Comparison of ENCODE assay signal across 8 cellular contexts in the genomic region with DNA sequence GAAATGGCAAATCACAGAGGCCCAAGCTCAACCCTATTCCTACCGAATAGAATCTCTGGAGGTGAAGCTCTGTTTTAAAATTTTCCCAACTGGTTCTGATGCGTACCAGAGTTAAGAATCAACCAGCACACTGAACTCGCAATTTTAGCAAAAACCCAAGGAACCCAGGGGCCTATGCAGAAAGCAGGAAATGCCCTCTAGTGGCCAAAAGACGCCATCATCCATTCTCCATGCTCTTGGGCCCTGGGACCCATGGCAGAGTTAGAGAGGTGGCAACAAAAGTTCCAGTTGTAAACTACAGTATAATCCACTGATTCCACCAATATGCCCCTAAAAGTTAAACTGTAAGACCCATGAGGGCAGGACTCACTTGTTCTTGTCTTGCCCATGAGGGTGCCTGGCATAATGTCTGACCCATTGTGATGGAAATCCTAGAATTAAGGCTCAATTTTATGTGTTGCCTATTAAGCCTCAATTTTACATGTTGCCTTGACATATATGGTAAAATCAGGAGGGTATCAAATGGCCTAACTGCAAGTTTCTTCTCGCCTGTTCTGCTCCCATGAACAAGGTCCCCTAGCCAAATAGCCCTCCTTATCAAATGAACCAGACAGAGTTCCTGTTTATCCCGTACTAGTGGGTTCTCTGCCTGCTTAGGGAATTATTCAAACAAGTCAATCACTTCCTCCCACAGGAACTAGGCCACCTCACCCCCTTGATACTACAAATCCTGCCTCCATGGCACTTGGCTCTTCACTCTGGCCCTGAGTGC.
A peak's percentile ranks its signal among the peaks of the same experiment; 100 is the strongest.
DNase-seq lines count a peak whose midpoint lies in the region; ATAC-seq, FAIRE-seq and TF ChIP-seq lines count a peak whose summit lies in the region.

No MANE protein-coding gene starts in this region.

- H4K20me1 ChIP-seq in IMR-90 (ENCODE audit: insufficient read depth, low read length), result no peaks in the 10 kb centered on the region

- H2AFZ ChIP-seq in IMR-90 (replicated peaks; ENCODE audit: low read length, poor library complexity), result peak overlapping the region; percentile 47

- H3K18ac ChIP-seq in IMR-90 (ENCODE audit: low read depth, low read length), result no peak overlapping the region

- H3K9ac ChIP-seq in IMR-90 (ENCODE audit: low read depth, low read length), result no peak overlapping the region

- TF ChIP-seq CTCF in Caco-2 (IDR thresholded peaks at IDR 0.05; ENCODE audit: insufficient read depth in 1 of 2, low read depth in 1 of 2, low read length in 1 of 2, severe bottlenecking in 1 of 2, unreplicated experiment in 1 of 2) (peak; percentile 83 to 91), IMR-90 (conservative IDR thresholded peaks at IDR 0.05; ENCODE audit: low read depth, low read length) (peak; percentile 94), foreskin fibroblast (IDR thresholded peaks at IDR 0.05; ENCODE audit: low read depth, low read length) (peak; percentile 96), omental fat pad (IDR thresholded peaks at IDR 0.05) (peak in 2 of 3 donors; percentile 16 to 61)

- no peak overlapping the region for H3K4ac ChIP-seq in IMR-90 (ENCODE audit: low read depth, low read length)

- CTCF ChIA-PET in Caco-2 (lab: Charles Lee) (no interaction called here), IMR-90 (lab: Yijun Ruan, JAX) (interaction anchor here (0.6 to 1.3 kb wide), 10 partner anchors 11 to 227 kb away, joined by 3 to 7 read pairs (median 4); no protein-coding TSS in a partner anchor)

- H4K8ac ChIP-seq in IMR-90 (ENCODE audit: low read depth in 2 of 2, low read length in 2 of 2), result no peak overlapping the region

- H3K27ac Mint-ChIP-seq in Caco-2 (ENCODE audit: unreplicated experiment), result no peak overlapping the region
- no peak overlapping the region for H3K27ac Mint-ChIP-seq in activated T-helper 1 cell treated with anti-CD3 and anti-CD28 coated beads, Interleukin-12 subunit alpha, Interleukin-12 subunit beta, Interleukin-2, Interleukin-4 antibody, amounts not matched to agents 30 ng/mL and 10 ng/mL and 1 ng/mL, durations not matched to agents 14 hours and 24 hours and 36 hours

- 0 out of 2 replicates have a peak, but pooled peaks have one; percentile 33 for TF ChIP-seq POLR2A in IMR-90 (IDR thresholded peaks at IDR 0.05; ENCODE audit: low read depth, low read length)

- H3K79me1 ChIP-seq in IMR-90 (ENCODE audit: low read depth in 1 of 2, low read length in 2 of 2), result no peaks in the 10 kb centered on the region

- no peaks in the 10 kb centered on the region for H3K9me3 Mint-ChIP-seq in Caco-2 (ENCODE audit: unreplicated experiment)
- no peaks in the 10 kb centered on the region for H3K9me3 Mint-ChIP-seq in activated T-helper 1 cell treated with anti-CD3 and anti-CD28 coated beads, Interleukin-12 subunit alpha, Interleukin-12 subunit beta, Interleukin-2, Interleukin-4 antibody, amounts not matched to agents 30 ng/mL and 10 ng/mL and 1 ng/mL, durations not matched to agents 14 hours and 24 hours and 36 hours

- no peaks in the 10 kb centered on the region for H3K36me3 Mint-ChIP-seq in Caco-2 (ENCODE audit: insufficient read depth, unreplicated experiment)
- H3K36me3 Mint-ChIP-seq in activated T-helper 1 cell treated with anti-CD3 and anti-CD28 coated beads, Interleukin-12 subunit alpha, Interleukin-12 subunit beta, Interleukin-2, Interleukin-4 antibody, amounts not matched to agents 30 ng/mL and 10 ng/mL and 1 ng/mL, durations not matched to agents 14 hours and 24 hours and 36 hours (ENCODE audit: low read depth), result no peaks in the 10 kb centered on the region

- intact Hi-C loops in Caco-2 (cut with micrococcal nuclease; ENCODE audit: unreplicated experiment) (loop anchor here (1.0 kb wide), 3 partner anchors 171 to 206 kb away; no protein-coding TSS in a partner anchor), IMR-90 (cut with micrococcal nuclease) (loop anchor here (1.0 to 2.0 kb wide), 5 partner anchors 86 to 240 kb away; no protein-coding TSS in a partner anchor)
- intact Hi-C loops in activated T-helper 1 cell treated with anti-CD3 and anti-CD28 coated beads, Interleukin-12 subunit alpha, Interleukin-12 subunit beta, Interleukin-2, Interleukin-4 antibody, amounts not matched to agents 30 ng/mL and 10 ng/mL and 1 ng/mL, durations not matched to agents 14 hours and 24 hours and 36 hours (cut with micrococcal nuclease), result loop anchor here (1.0 to 5.0 kb wide), 5 partner anchors 138 to 240 kb away; no protein-coding TSS in a partner anchor

- peak; percentile 92 for TF ChIP-seq RAD21 in IMR-90 (IDR thresholded peaks at IDR 0.05; ENCODE audit: low read length)

- H3K27me3 ChIP-seq in Caco-2 (replicated peaks; ENCODE audit: control insufficient read depth, insufficient read depth, low read length), result no peaks in the 10 kb centered on the region
- no peaks in the 10 kb centered on the region; the same call in 1 of the 2 replicates for H3K27me3 ChIP-seq in IMR-90 (ENCODE audit: control insufficient read depth, insufficient read depth, low read length)

- no peak overlapping the region for H4K5ac ChIP-seq in IMR-90 (ENCODE audit: low read depth, low read length)

- peak overlapping the region; percentile 66 for H2BK120ac ChIP-seq in IMR-90 (ENCODE audit: low read depth, low read length)

- no peak overlapping the region for H4K91ac ChIP-seq in IMR-90 (ENCODE audit: insufficient read depth, low read depth, low read length)

- H2BK5ac ChIP-seq in IMR-90 (ENCODE audit: low read depth, low read length, poor library complexity, severe bottlenecking), result no peak overlapping the region

- no peaks in the 10 kb centered on the region for H3K27me3 Mint-ChIP-seq in Caco-2 (ENCODE audit: insufficient read depth, unreplicated experiment)
- peaks cover 4% of the 10 kb centered on the region for H3K27me3 Mint-ChIP-seq in activated T-helper 1 cell treated with anti-CD3 and anti-CD28 coated beads, Interleukin-12 subunit alpha, Interleukin-12 subunit beta, Interleukin-2, Interleukin-4 antibody, amounts not matched to agents 30 ng/mL and 10 ng/mL and 1 ng/mL, durations not matched to agents 14 hours and 24 hours and 36 hours (ENCODE audit: insufficient read depth)

- in situ Hi-C loops in IMR-90 (cut with MboI; ENCODE audit: low sequenced_read_pairs), result loop anchor here (5.0 kb wide), 1 partner anchor 198 kb away; no protein-coding TSS in a partner anchor

- H3K4me1 ChIP-seq in Caco-2, result no peaks in the 10 kb centered on the region
- H3K4me1 ChIP-seq in IMR-90 (ENCODE audit: control insufficient read depth, insufficient read depth, low read length), result peaks cover 7% of the 10 kb centered on the region

- POLR2A ChIA-PET in Caco-2 (lab: Charles Lee), result no interaction called here
- POLR2A ChIA-PET in IMR-90 (lab: Charles Lee; ENCODE audit: unreplicated experiment), result interaction anchor here (0.7 kb wide), 1 partner anchor 49 kb away, joined by 3 read pairs; no protein-coding TSS in a partner anchor

- no peak overlapping the region for H3K23ac ChIP-seq in IMR-90 (ENCODE audit: low read depth, low read length)

- H3K4me3 ChIP-seq in Caco-2 (ENCODE audit: low read depth, low read length) (no peak overlapping the region), IMR-90 (ENCODE audit: insufficient read depth, low read depth, low read length) (no peak overlapping the region), foreskin fibroblast (ENCODE audit: low read depth in 1 of 2, low read length in 2 of 2) (no peak overlapping the region)

- H3K4me3 Mint-ChIP-seq in Caco-2 (ENCODE audit: unreplicated experiment), result no peak overlapping the region
- H3K4me3 Mint-ChIP-seq in activated T-helper 1 cell treated with anti-CD3 and anti-CD28 coated beads, Interleukin-12 subunit alpha, Interleukin-12 subunit beta, Interleukin-2, Interleukin-4 antibody, amounts not matched to agents 30 ng/mL and 10 ng/mL and 1 ng/mL, durations not matched to agents 14 hours and 24 hours and 36 hours, result no peak overlapping the region

- FAIRE-seq in RCC 7860 (lab: Jason Lieb, UNC), result no peak

- H2BK20ac ChIP-seq in IMR-90 (ENCODE audit: low read depth, low read length), result peak overlapping the region; percentile 53; the same call in 1 of the 2 replicates

- H2AK9ac ChIP-seq in IMR-90 (replicated peaks; ENCODE audit: low read depth, low read length, poor library complexity), result no peak overlapping the region

- H3K9me3 ChIP-seq in Caco-2 (no peaks in the 10 kb centered on the region), IMR-90 (ENCODE audit: control insufficient read depth, insufficient read depth, low read length) (no peaks in the 10 kb centered on the region)

- H3K4me1 Mint-ChIP-seq in Caco-2 (ENCODE audit: low read depth, unreplicated experiment), result no peaks in the 10 kb centered on the region
- H3K4me1 Mint-ChIP-seq in activated T-helper 1 cell treated with anti-CD3 and anti-CD28 coated beads, Interleukin-12 subunit alpha, Interleukin-12 subunit beta, Interleukin-2, Interleukin-4 antibody, amounts not matched to agents 30 ng/mL and 10 ng/mL and 1 ng/mL, durations not matched to agents 14 hours and 24 hours and 36 hours (ENCODE audit: low read depth), result peaks cover 28% of the 10 kb centered on the region

- H2BK15ac ChIP-seq in IMR-90 (ENCODE audit: low read depth, low read length), result peak overlapping the region; percentile 37; the same call in 1 of the 3 replicates

- dilution Hi-C loops in IMR-90 (cut with HindIII; ENCODE audit: low sequenced_read_pairs, unreplicated experiment), result no loop called here

- no peak overlapping the region for H3K14ac ChIP-seq in IMR-90 (replicated peaks; ENCODE audit: low read depth, low read length)

- no peak overlapping the region for H3K27ac ChIP-seq in IMR-90 (ENCODE audit: insufficient read depth, low read length)

- no peaks in the 10 kb centered on the region for H3K9me1 ChIP-seq in IMR-90 (ENCODE audit: insufficient read depth, low read length)

- BruUV-seq in Caco-2 (replicated peaks; lab: Mats Ljungman, UMichigan) (no TSS peak), IMR-90 (replicated peaks; lab: Mats Ljungman, UMichigan) (no TSS peak)

- ATAC-seq in GM21423 (IDR thresholded peaks at IDR 0.05; ENCODE audit: unreplicated experiment), result peak; percentile 74
- ATAC-seq in IMR-90 (ENCODE audit: low read depth), result peak; percentile 95
- ATAC-seq in omental fat pad (ENCODE audit: low FRiP score), result peak; percentile 20

- WGBS in IMR-90 (ENCODE audit: extremely low coverage in 2 of 2, insufficient read length in 1 of 2), 2 experiments, result 67% methylated on average over 1 of the region's 6 CpGs; no CpG with 5 or more reads in 1 of the 2 experiments

- H3K36me3 ChIP-seq in Caco-2 (ENCODE audit: control insufficient read depth, insufficient read depth, low read length), result no peaks in the 10 kb centered on the region
- H3K36me3 ChIP-seq in IMR-90 (ENCODE audit: control insufficient read depth, insufficient read depth, low read length), result no peaks in the 10 kb centered on the region

- DNase-seq in Caco-2 (peak; percentile 67 to 74), IMR-90 (peak; percentile 71), RCC 7860 (ENCODE audit: low spot score) (peak; percentile 31), foreskin fibroblast (peak; percentile 63 to 88), omental fat pad (ENCODE audit: low spot score) (no peak), ureter (ENCODE audit: low spot score) (peak; percentile 61)
- peak; percentile 38 for DNase-seq in activated T-helper 1 cell treated with anti-CD3 and anti-CD28 coated beads, Interleukin-12 subunit alpha, Interleukin-12 subunit beta, Interleukin-2, Interleukin-4 antibody, amounts not matched to agents 30 ng/mL and 10 ng/mL and 1 ng/mL, durations not matched to agents 14 hours and 24 hours and 36 hours (ENCODE audit: low spot score)

- no peak overlapping the region for H3K4me2 ChIP-seq in IMR-90 (ENCODE audit: low read depth, low read length)

- H2AK5ac ChIP-seq in IMR-90 (ENCODE audit: low read depth, low read length), result 0 out of 2 replicates have a peak overlapping the region, but pooled peaks have one; percentile 17

- H3K56ac ChIP-seq in IMR-90 (ENCODE audit: extremely low read depth, insufficient read depth, low read length), result no peak overlapping the region

Comparison
In these comparisons a context has a peak if more than half of its experiments do, and no peak if none do; other contexts are left out.
1. CTCF ChIP-seq: peak in every context shown above with its lines; median percentile 96 in foreskin fibroblast; 94 in IMR-90; 87 in Caco-2; 38 in omental fat pad.
2. ATAC-seq: peak in every context shown above with its lines; median percentile 95 in IMR-90; 74 in GM21423; 20 in omental fat pad.